30 cellular contexts compared by ENCODE assay signal in genomic region chr14:90819734-90820393, GRCh38. TPM values are rescaled to one million over a fixed set of nuclear protein-coding genes. Genes with fewer than 3 reads are reported as not detected.
A peak's percentile ranks its signal among the peaks of the same experiment; 100 is the strongest.
DNase-seq lines count a peak whose midpoint lies in the region; ATAC-seq, FAIRE-seq and TF ChIP-seq lines count a peak whose summit lies in the region.
"Had no signal": no experiment of that assay in that cellular context is flagged by ENCODE, and none has a peak within 500 bp of the region (broad histone marks: within the 10 kb centered on the region; RNA-seq: fewer than 3 reads in every experiment).

No MANE protein-coding gene starts in this region.

- H4K20me1 ChIP-seq in PC-9 (ENCODE audit: insufficient read depth): no peaks in the 10 kb centered on the region

- H3K79me2 ChIP-seq in PC-9 (ENCODE audit: low read depth): no peaks in the 10 kb centered on the region

- peaks cover 13% of the 10 kb centered on the region for H3K27me3 Mint-ChIP-seq in activated CD4-positive, alpha-beta T cell treated with anti-CD3 and anti-CD28 coated beads, Interleukin-2, amount 10 ng/mL, durations not matched to agents 7 days and 5 days
- peaks cover 22% of the 10 kb centered on the region for H3K27me3 Mint-ChIP-seq in activated CD4-positive, alpha-beta T cell treated with anti-CD3 and anti-CD28 coated beads, Interleukin-2, amount 10 ng/mL, durations not matched to agents 24 days and 14 days

- peak overlapping the region; percentile 27 for H3K27ac Mint-ChIP-seq in activated CD4-positive, alpha-beta T cell treated with anti-CD3 and anti-CD28 coated beads, Interleukin-2, amount 10 ng/mL, durations not matched to agents 7 days and 5 days
- H3K27ac Mint-ChIP-seq in activated CD4-positive, alpha-beta T cell treated with anti-CD3 and anti-CD28 coated beads, Interleukin-2, amount 10 ng/mL, durations not matched to agents 24 days and 14 days: no peak overlapping the region
- H3K27ac Mint-ChIP-seq: activated B cell treated with CpG ODN at 0.5 μM for 24 hours; activated CD4-positive, alpha-beta memory T cell treated with anti-CD3 and anti-CD28 coated beads for 36 hours; activated naive CD4-positive, alpha-beta T cell treated with anti-CD3 and anti-CD28 coated beads, Interleukin-2, amount 50 U/mL, for 72 hours; activated T-helper 2 cell treated with anti-CD3 and anti-CD28 coated beads, Interferon-gamma antibody, Interleukin-2, Interleukin-4, amounts not matched to agents 10 μg/mL and 5 μg/mL and 100 μg/mL, durations not matched to agents 14 hours and 24 hours and 36 hours; stimulated activated naive CD8-positive, alpha-beta T cell treated with anti-CD3 and anti-CD28 coated beads, Interleukin-15, Interleukin-2, amounts not matched to agents 100 ng/mL and 50 ng/mL, for 24 hours had no signal

- no peaks in the 10 kb centered on the region for H3K9me2 ChIP-seq in PC-9 (ENCODE audit: insufficient read depth)

- ATAC-seq in left colon (peak; percentile 30), heart right ventricle (no peak)
- ATAC-seq: A549, K562, Panc1 had no signal

- no peak for FAIRE-seq in small intestine (lab: Jason Lieb, UNC)
- FAIRE-seq: A549, H54, K562, kidney had no signal

- H3K9me3 ChIP-seq in PC-9 (ENCODE audit: insufficient read depth, low read depth) (no peaks in the 10 kb centered on the region), small intestine (ENCODE audit: control insufficient read depth, low read depth) (no peaks in the 10 kb centered on the region), heart right ventricle (peaks cover 0 to 25% (median 15%) of the 10 kb centered on the region in 11 donors)
- H3K9me3 ChIP-seq: A549 had no signal

- 47 to 76% (median 69%) methylated on average over 5 of the region's 5 CpGs for WGBS in small intestine, 3 donors
- 89 to 91% methylated on average over 5 of the region's 5 CpGs for WGBS in heart right ventricle, 2 donors

- no peak for DNase-seq in activated CD4-positive, alpha-beta T cell treated with anti-CD3 and anti-CD28 coated beads, Interleukin-2, amount 10 ng/mL, durations not matched to agents 7 days and 5 days
- DNase-seq in activated CD4-positive, alpha-beta T cell treated with anti-CD3 and anti-CD28 coated beads, Interleukin-2, amount 10 ng/mL, durations not matched to agents 24 days and 14 days: no peak
- DNase-seq in PC-9 (peak in 1 of 2 experiments; percentile 55), left colon (no peak), small intestine (peak; percentile 23), H7 (no peak), heart right ventricle (no peak), midbrain (lab: John Stamatoyannopoulos, UW) (no peak)
- DNase-seq: activated B cell treated with CpG ODN at 0.5 μM for 24 hours; activated CD4-positive, alpha-beta memory T cell treated with anti-CD3 and anti-CD28 coated beads for 36 hours; activated CD8-positive, alpha-beta memory T cell treated with anti-CD3 and anti-CD28 coated beads, Interleukin-2, amount 50 U/mL, for 4 hours; CD8-positive, alpha-beta memory T cell; DMS53; effector CD4-positive, alpha-beta T cell; GF-D8; kidney; NCI-H1436; NCI-H524 treated with DMSO at 0.1 percent for 48 hours; NK-92 treated with Interleukin-12 subunit alpha and Interleukin-12 subunit beta, amount 100 ng/mL, for 24 hours; SHP77 treated with DMSO at 0.1 percent for 48 hours; T1000; tibial artery had no signal

- TF ChIP-seq CTCF in PC-9 (conservative IDR thresholded peaks at IDR 0.05) (no peak), heart right ventricle (IDR thresholded peaks at IDR 0.05) (no peak)

- peaks cover 18% of the 10 kb centered on the region for H3K4me1 Mint-ChIP-seq in activated CD4-positive, alpha-beta T cell treated with anti-CD3 and anti-CD28 coated beads, Interleukin-2, amount 10 ng/mL, durations not matched to agents 7 days and 5 days
- H3K4me1 Mint-ChIP-seq in activated CD4-positive, alpha-beta T cell treated with anti-CD3 and anti-CD28 coated beads, Interleukin-2, amount 10 ng/mL, durations not matched to agents 24 days and 14 days: peaks cover 13% of the 10 kb centered on the region
- H3K4me1 Mint-ChIP-seq: activated B cell treated with CpG ODN at 0.5 μM for 24 hours had no signal

- H3K27ac ChIP-seq in PC-9 (no peak overlapping the region), small intestine (ENCODE audit: low read depth in 1 of 2, low read length in 1 of 2) (no peak overlapping the region), heart right ventricle (no peak overlapping the region)
- H3K27ac ChIP-seq: A549, breast epithelium, tibial artery had no signal

- CTCF ChIA-PET in activated CD4-positive, alpha-beta T cell treated with anti-CD3 and anti-CD28 coated beads, Interleukin-2, amount 10 ng/mL, durations not matched to agents 7 days and 5 days (lab: Charles Lee): interaction anchor here (1.0 to 2.5 kb wide), 4 partner anchors 9 to 61 kb away, joined by 3 to 7 read pairs (median 4); no protein-coding TSS in a partner anchor
- CTCF ChIA-PET in PC-9 (lab: Charles Lee): no interaction called here

- peak overlapping the region; percentile 3; the same call in 1 of the 2 replicates for H3K4me2 ChIP-seq in PC-9
- H3K4me2 ChIP-seq: A549 had no signal

- no peak overlapping the region for H2AFZ ChIP-seq in PC-9

- peaks cover 14% of the 10 kb centered on the region for H3K9me3 Mint-ChIP-seq in activated CD4-positive, alpha-beta T cell treated with anti-CD3 and anti-CD28 coated beads, Interleukin-2, amount 10 ng/mL, durations not matched to agents 7 days and 5 days
- H3K9me3 Mint-ChIP-seq in activated CD4-positive, alpha-beta T cell treated with anti-CD3 and anti-CD28 coated beads, Interleukin-2, amount 10 ng/mL, durations not matched to agents 24 days and 14 days: peaks cover 6% of the 10 kb centered on the region

- H3K4me3 Mint-ChIP-seq in activated CD4-positive, alpha-beta T cell treated with anti-CD3 and anti-CD28 coated beads, Interleukin-2, amount 10 ng/mL, durations not matched to agents 7 days and 5 days: no peak overlapping the region
- no peak overlapping the region for H3K4me3 Mint-ChIP-seq in activated CD4-positive, alpha-beta T cell treated with anti-CD3 and anti-CD28 coated beads, Interleukin-2, amount 10 ng/mL, durations not matched to agents 24 days and 14 days
- H3K4me3 Mint-ChIP-seq: activated B cell treated with CpG ODN at 0.5 μM for 24 hours; activated CD4-positive, alpha-beta memory T cell treated with anti-CD3 and anti-CD28 coated beads for 36 hours; stimulated activated naive CD8-positive, alpha-beta T cell treated with anti-CD3 and anti-CD28 coated beads, Interleukin-15, Interleukin-2, amounts not matched to agents 100 ng/mL and 50 ng/mL, for 24 hours had no signal

- H3K36me3 Mint-ChIP-seq in activated CD4-positive, alpha-beta T cell treated with anti-CD3 and anti-CD28 coated beads, Interleukin-2, amount 10 ng/mL, durations not matched to agents 7 days and 5 days (ENCODE audit: low read depth): peaks cover 9% of the 10 kb centered on the region
- no peaks in the 10 kb centered on the region for H3K36me3 Mint-ChIP-seq in activated CD4-positive, alpha-beta T cell treated with anti-CD3 and anti-CD28 coated beads, Interleukin-2, amount 10 ng/mL, durations not matched to agents 24 days and 14 days (ENCODE audit: low read depth)
- H3K36me3 Mint-ChIP-seq: CD8-positive, alpha-beta memory T cell had no signal

- H3F3A ChIP-seq in PC-9 (ENCODE audit: insufficient read depth, low read depth): no peaks in the 10 kb centered on the region

- H3K4me3 ChIP-seq in PC-9 (no peak overlapping the region), small intestine (ENCODE audit: low read depth in 1 of 2, low read length in 2 of 2) (no peak overlapping the region), H7 (ENCODE audit: insufficient read depth, low read depth, low read length) (no peak overlapping the region), heart right ventricle (no peak overlapping the region)
- H3K4me3 ChIP-seq: A549, breast epithelium, K562, tibial artery had no signal

- H3K36me3 ChIP-seq in PC-9 (ENCODE audit: low read depth) (no peaks in the 10 kb centered on the region), small intestine (ENCODE audit: control insufficient read depth in 2 of 2, insufficient read depth in 2 of 2, low read length in 2 of 2) (no peaks in the 10 kb centered on the region), H7 (replicated peaks; ENCODE audit: control insufficient read depth, insufficient read depth, low read length) (no peaks in the 10 kb centered on the region), heart right ventricle (no peaks in the 10 kb centered on the region)
- H3K36me3 ChIP-seq: breast epithelium, tibial artery had no signal

- intact Hi-C loops in activated CD4-positive, alpha-beta T cell treated with anti-CD3 and anti-CD28 coated beads, Interleukin-2, amount 10 ng/mL, durations not matched to agents 24 days and 14 days (cut with micrococcal nuclease): loop anchor here (10.0 kb wide), 1 partner anchor 485 kb away; the partner anchor contains the start of gene NRDE2
- intact Hi-C loops in PC-9 (cut with micrococcal nuclease; ENCODE audit: unreplicated experiment) (no loop called here), left colon (cut with DNase I, micrococcal nuclease) (no loop called here), heart right ventricle (cut with DNase I) (loop anchor here in 3 of 10 donors (5.0 to 10.0 kb wide), 3 partner anchors 63 to 525 kb away; no protein-coding TSS in a partner anchor)

- H3K27me3 ChIP-seq in PC-9 (ENCODE audit: insufficient read depth, low read depth) (no peaks in the 10 kb centered on the region), small intestine (ENCODE audit: control insufficient read depth in 2 of 2, insufficient read depth in 2 of 2, low read length in 2 of 2) (no peaks in the 10 kb centered on the region), H7 (ENCODE audit: control insufficient read depth, insufficient read depth, low read length) (no peaks in the 10 kb centered on the region; the same call in 1 of the 2 replicates), heart right ventricle (no peaks in the 10 kb centered on the region)
- H3K27me3 ChIP-seq: breast epithelium, tibial artery had no signal

- H3K4me1 ChIP-seq in PC-9 (replicated peaks; ENCODE audit: insufficient read depth) (0 out of 2 replicates have a peak, but pooled peaks cover 4% of the 10 kb centered on the region), small intestine (ENCODE audit: control insufficient read depth in 2 of 2, insufficient read depth in 1 of 2, low read depth in 1 of 2, low read length in 1 of 2) (no peaks in the 10 kb centered on the region), heart right ventricle (peaks cover 0 to 12% (median 5%) of the 10 kb centered on the region in 9 donors)

- POLR2A ChIA-PET in activated CD4-positive, alpha-beta T cell treated with anti-CD3 and anti-CD28 coated beads, Interleukin-2, amount 10 ng/mL, durations not matched to agents 7 days and 5 days (lab: Charles Lee): no interaction called here
- POLR2A ChIA-PET in PC-9 (lab: Charles Lee; ENCODE audit: unreplicated experiment): no interaction called here

- BruUV-seq in PC-9 (replicated peaks; lab: Mats Ljungman, UMichigan): no TSS peak

RNA-seq across cellular contexts. Expression of gene TTC7B, which starts 3.6 kb away (rescaled TPM):
- 1 to 10 TPM; 2.7 to 2.9 TPM for total RNA-seq in activated CD4-positive, alpha-beta T cell treated with anti-CD3 and anti-CD28 coated beads, Interleukin-2, amount 10 ng/mL, durations not matched to agents 7 days and 5 days
- 2.4 and 5.4 TPM in 2 replicates for total RNA-seq in activated CD4-positive, alpha-beta T cell treated with anti-CD3 and anti-CD28 coated beads, Interleukin-2, amount 10 ng/mL, durations not matched to agents 24 days and 14 days
- total RNA-seq in PC-9 (2021) (6.8 and 8.9 TPM in 2 replicates), left colon (10 to 100 TPM in 1 of 2 donors, 1 to 10 TPM in 1; 4.3 to 13.4 TPM), heart right ventricle (10 to 100 TPM; 59.1 to 79.4 (median 66.6) TPM)
- polyA plus RNA-seq in small intestine (1 to 10 TPM; 2.9 to 8.8 (median 3.0) TPM), heart right ventricle (10 to 100 TPM; 23.0 to 23.5 TPM)
- 27.4 and 34.5 TPM in 2 replicates for total RNA-seq in H7 (2014; rRNA removed; shearing (Covaris generic))
